36 cellular contexts compared by ENCODE assay signal in the genomic region with DNA sequence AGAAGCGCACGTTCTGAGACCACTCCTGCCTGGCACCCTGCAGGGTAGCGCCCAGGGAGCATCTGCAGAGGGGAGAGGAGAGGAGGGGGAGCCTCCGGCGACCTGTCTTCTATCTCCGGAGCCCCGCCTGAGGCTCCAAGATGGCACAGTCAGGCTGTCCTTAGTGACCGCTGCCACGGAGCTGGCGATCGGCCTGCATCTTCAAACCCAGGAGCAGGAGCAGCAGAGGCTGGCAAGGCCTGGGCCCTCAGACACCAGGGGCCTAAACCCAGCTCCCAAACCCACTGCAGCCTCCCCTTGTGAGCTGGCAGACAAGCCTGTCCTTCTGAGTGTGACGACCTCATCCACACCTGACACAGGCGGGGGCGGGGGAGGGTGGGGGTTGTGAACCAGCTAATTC. TPM values are rescaled to one million over a fixed set of nuclear protein-coding genes. Genes with fewer than 3 reads are reported as not detected.
"Had no signal": no experiment of that assay in that cellular context is flagged by ENCODE, and none has a peak within 500 bp of the region (broad histone marks: within the 10 kb centered on the region; RNA-seq: fewer than 3 reads in every experiment).

No MANE protein-coding gene starts in this region.

- H3K4me3 ChIP-seq: adrenal gland, body of pancreas, cardiac muscle cell, coronary artery, dorsolateral prefrontal cortex, esophagus muscularis mucosa, gastrocnemius medialis, heart left ventricle had no signal

- H3K36me3 ChIP-seq: cardiac muscle cell had no signal

- H3K27me3 Mint-ChIP-seq: activated CD4-positive, alpha-beta memory T cell treated with anti-CD3 and anti-CD28 coated beads for 36 hours; activated CD4-positive, alpha-beta T cell treated with anti-CD3 and anti-CD28 coated beads for 36 hours; activated CD4-positive, alpha-beta T cell treated with anti-CD3 and anti-CD28 coated beads, Interleukin-2, amount 10 ng/mL, durations not matched to agents 24 days and 14 days; activated CD8-positive, alpha-beta memory T cell treated with anti-CD3 and anti-CD28 coated beads, Interleukin-2, amount 10 ng/mL, durations not matched to agents 7 days and 5 days; activated naive CD4-positive, alpha-beta T cell treated with anti-CD3 and anti-CD28 coated beads, Interleukin-2, amount 50 U/mL, for 24 hours; activated naive CD8-positive, alpha-beta T cell treated with anti-CD3 and anti-CD28 coated beads for 36 hours; activated naive CD8-positive, alpha-beta T cell treated with anti-CD3 and anti-CD28 coated beads, Interleukin-2, amount 50 U/mL, for 24 hours; central memory CD8-positive, alpha-beta T cell; dendritic cell treated with granulocyte-macrophage colony-stimulating factor and Interleukin-4, amounts not matched to agents 40 ng/mL and 50 ng/mL, for 4 days had no signal

- H3K4me1 ChIP-seq: adrenal gland, body of pancreas, foreskin keratinocyte, gastrocnemius medialis had no signal

- H3K27me3 ChIP-seq: adrenal gland, body of pancreas, cardiac muscle cell, dorsolateral prefrontal cortex, esophagus muscularis mucosa, foreskin keratinocyte, gastrocnemius medialis, heart left ventricle had no signal

- H3K27ac ChIP-seq: adrenal gland, body of pancreas, coronary artery, esophagus muscularis mucosa, foreskin keratinocyte, gastrocnemius medialis, heart left ventricle had no signal

- H3K9me3 ChIP-seq: adrenal gland, body of pancreas, esophagus muscularis mucosa, gastrocnemius medialis, heart left ventricle had no signal

- ATAC-seq: activated CD4-positive, alpha-beta T cell treated with anti-CD3 and anti-CD28 coated beads for 36 hours; activated CD8-positive, alpha-beta memory T cell treated with anti-CD3 and anti-CD28 coated beads, Interleukin-2, amount 10 ng/mL, durations not matched to agents 7 days and 5 days; activated CD8-positive, alpha-beta T cell treated with anti-CD3 and anti-CD28 coated beads, Interleukin-2, amount 10 ng/mL, durations not matched to agents 7 days and 5 days; activated naive CD8-positive, alpha-beta T cell treated with anti-CD3 and anti-CD28 coated beads, Interleukin-2, amount 50 U/mL, for 24 hours; body of pancreas; foreskin keratinocyte; gastrocnemius medialis; heart left ventricle had no signal

- H3K4me3 Mint-ChIP-seq: activated CD4-positive, alpha-beta memory T cell treated with anti-CD3 and anti-CD28 coated beads for 36 hours; activated CD4-positive, alpha-beta T cell treated with anti-CD3 and anti-CD28 coated beads for 36 hours; activated CD4-positive, alpha-beta T cell treated with anti-CD3 and anti-CD28 coated beads, Interleukin-2, amount 10 ng/mL, durations not matched to agents 24 days and 14 days; activated CD8-positive, alpha-beta memory T cell treated with anti-CD3 and anti-CD28 coated beads, Interleukin-2, amount 10 ng/mL, durations not matched to agents 7 days and 5 days; activated CD8-positive, alpha-beta T cell treated with anti-CD3 and anti-CD28 coated beads, Interleukin-2, amount 10 ng/mL, durations not matched to agents 7 days and 5 days; activated naive CD4-positive, alpha-beta T cell treated with anti-CD3 and anti-CD28 coated beads for 36 hours; activated naive CD4-positive, alpha-beta T cell treated with anti-CD3 and anti-CD28 coated beads, Interleukin-2, amount 50 U/mL, for 24 hours; activated naive CD8-positive, alpha-beta T cell treated with anti-CD3 and anti-CD28 coated beads for 36 hours; activated naive CD8-positive, alpha-beta T cell treated with anti-CD3 and anti-CD28 coated beads, Interleukin-2, amount 50 U/mL, for 24 hours; activated T-helper 1 cell treated with anti-CD3 and anti-CD28 coated beads, Interleukin-12 subunit alpha, Interleukin-12 subunit beta, Interleukin-2, Interleukin-4 antibody, amounts not matched to agents 30 ng/mL and 10 ng/mL and 1 ng/mL, durations not matched to agents 14 hours and 24 hours and 36 hours; central memory CD8-positive, alpha-beta T cell; dendritic cell treated with granulocyte-macrophage colony-stimulating factor and Interleukin-4, amounts not matched to agents 40 ng/mL and 50 ng/mL, for 4 days; endodermal cell had no signal

- H3K4me1 Mint-ChIP-seq: activated CD4-positive, alpha-beta T cell treated with anti-CD3 and anti-CD28 coated beads for 36 hours; activated CD4-positive, alpha-beta T cell treated with anti-CD3 and anti-CD28 coated beads, Interleukin-2, amount 10 ng/mL, durations not matched to agents 24 days and 14 days; activated CD8-positive, alpha-beta memory T cell treated with anti-CD3 and anti-CD28 coated beads, Interleukin-2, amount 10 ng/mL, durations not matched to agents 7 days and 5 days; activated naive CD4-positive, alpha-beta T cell treated with anti-CD3 and anti-CD28 coated beads, Interleukin-2, amount 50 U/mL, for 24 hours; activated naive CD8-positive, alpha-beta T cell treated with anti-CD3 and anti-CD28 coated beads for 36 hours; activated naive CD8-positive, alpha-beta T cell treated with anti-CD3 and anti-CD28 coated beads, Interleukin-2, amount 50 U/mL, for 24 hours had no signal

- H3K9me3 Mint-ChIP-seq: activated CD4-positive, alpha-beta memory T cell treated with anti-CD3 and anti-CD28 coated beads for 36 hours; activated CD4-positive, alpha-beta T cell treated with anti-CD3 and anti-CD28 coated beads, Interleukin-2, amount 10 ng/mL, durations not matched to agents 24 days and 14 days; activated naive CD4-positive, alpha-beta T cell treated with anti-CD3 and anti-CD28 coated beads for 36 hours; activated naive CD4-positive, alpha-beta T cell treated with anti-CD3 and anti-CD28 coated beads, Interleukin-2, amount 50 U/mL, for 24 hours; activated naive CD8-positive, alpha-beta T cell treated with anti-CD3 and anti-CD28 coated beads for 36 hours; activated naive CD8-positive, alpha-beta T cell treated with anti-CD3 and anti-CD28 coated beads, Interleukin-2, amount 50 U/mL, for 24 hours; activated T-helper 1 cell treated with anti-CD3 and anti-CD28 coated beads, Interleukin-12 subunit alpha, Interleukin-12 subunit beta, Interleukin-2, Interleukin-4 antibody, amounts not matched to agents 30 ng/mL and 10 ng/mL and 1 ng/mL, durations not matched to agents 14 hours and 24 hours and 36 hours; activated T-helper 2 cell treated with anti-CD3 and anti-CD28 coated beads, Interferon-gamma antibody, Interleukin-2, Interleukin-4, amounts not matched to agents 10 μg/mL and 5 μg/mL and 100 μg/mL, durations not matched to agents 14 hours and 24 hours and 36 hours; central memory CD8-positive, alpha-beta T cell; dendritic cell treated with granulocyte-macrophage colony-stimulating factor and Interleukin-4, amounts not matched to agents 40 ng/mL and 50 ng/mL, for 4 days; endodermal cell had no signal

- H3K27ac Mint-ChIP-seq: activated CD4-positive, alpha-beta memory T cell treated with anti-CD3 and anti-CD28 coated beads for 36 hours; activated CD4-positive, alpha-beta T cell treated with anti-CD3 and anti-CD28 coated beads for 36 hours; activated CD4-positive, alpha-beta T cell treated with anti-CD3 and anti-CD28 coated beads, Interleukin-2, amount 10 ng/mL, durations not matched to agents 24 days and 14 days; activated CD8-positive, alpha-beta memory T cell treated with anti-CD3 and anti-CD28 coated beads, Interleukin-2, amount 10 ng/mL, durations not matched to agents 7 days and 5 days; activated CD8-positive, alpha-beta T cell treated with anti-CD3 and anti-CD28 coated beads, Interleukin-2, amount 10 ng/mL, durations not matched to agents 7 days and 5 days; activated naive CD4-positive, alpha-beta T cell treated with anti-CD3 and anti-CD28 coated beads for 36 hours; activated naive CD4-positive, alpha-beta T cell treated with anti-CD3 and anti-CD28 coated beads, Interleukin-2, amount 50 U/mL, for 24 hours; activated naive CD8-positive, alpha-beta T cell treated with anti-CD3 and anti-CD28 coated beads for 36 hours; activated naive CD8-positive, alpha-beta T cell treated with anti-CD3 and anti-CD28 coated beads, Interleukin-2, amount 50 U/mL, for 24 hours; activated T-helper 1 cell treated with anti-CD3 and anti-CD28 coated beads, Interleukin-12 subunit alpha, Interleukin-12 subunit beta, Interleukin-2, Interleukin-4 antibody, amounts not matched to agents 30 ng/mL and 10 ng/mL and 1 ng/mL, durations not matched to agents 14 hours and 24 hours and 36 hours; activated T-helper 2 cell treated with anti-CD3 and anti-CD28 coated beads, Interferon-gamma antibody, Interleukin-2, Interleukin-4, amounts not matched to agents 10 μg/mL and 5 μg/mL and 100 μg/mL, durations not matched to agents 14 hours and 24 hours and 36 hours; dendritic cell treated with granulocyte-macrophage colony-stimulating factor and Interleukin-4, amounts not matched to agents 40 ng/mL and 50 ng/mL, for 4 days; endodermal cell had no signal

- DNase-seq: activated CD4-positive, alpha-beta memory T cell treated with anti-CD3 and anti-CD28 coated beads for 36 hours; activated CD4-positive, alpha-beta T cell treated with anti-CD3 and anti-CD28 coated beads for 36 hours; activated CD4-positive, alpha-beta T cell treated with anti-CD3 and anti-CD28 coated beads, Interleukin-2, amount 10 ng/mL, durations not matched to agents 24 days and 14 days; activated CD4-positive, CD25-positive, alpha-beta regulatory T cell; activated CD4-positive, CD25-positive, alpha-beta regulatory T cell treated with anti-CD3 and anti-CD28 coated beads, Interleukin-2, amount 50 U/mL, for 72 hours; activated CD8-positive, alpha-beta memory T cell treated with anti-CD3 and anti-CD28 coated beads, Interleukin-2, amount 10 ng/mL, durations not matched to agents 7 days and 5 days; activated CD8-positive, alpha-beta memory T cell treated with anti-CD3 and anti-CD28 coated beads, Interleukin-2, amount 50 U/mL, for 4 hours; activated CD8-positive, alpha-beta T cell treated with anti-CD3 and anti-CD28 coated beads, Interleukin-2, amount 10 ng/mL, durations not matched to agents 7 days and 5 days; activated effector memory CD4-positive, alpha-beta T cell treated with anti-CD3 and anti-CD28 coated beads, Interleukin-2, amount 50 U/mL, for 16 hours; activated naive CD4-positive, alpha-beta T cell treated with anti-CD3 and anti-CD28 coated beads for 36 hours; activated naive CD8-positive, alpha-beta T cell treated with anti-CD3 and anti-CD28 coated beads for 36 hours; activated naive CD8-positive, alpha-beta T cell treated with anti-CD3 and anti-CD28 coated beads, Interleukin-2, amount 50 U/mL, for 24 hours; activated T-cell treated with anti-CD3 and anti-CD28 coated beads, Interleukin-2, amount 50 U/mL, for 1 hour; activated T-cell treated with anti-CD3 and anti-CD28 coated beads, Interleukin-2, amount 50 U/mL, for 48 hours; adrenal gland; amygdala; aorta; body of pancreas; dorsolateral prefrontal cortex; effector memory CD4-positive, alpha-beta T cell; endodermal cell; erythroblast; foreskin keratinocyte; gastrocnemius medialis; T-helper 2 cell had no signal

- H3K36me3 Mint-ChIP-seq: activated CD8-positive, alpha-beta memory T cell treated with anti-CD3 and anti-CD28 coated beads, Interleukin-2, amount 10 ng/mL, durations not matched to agents 7 days and 5 days had no signal

RNA-seq across cellular contexts. Expression of gene MUC5B, which starts 51.6 kb away (rescaled TPM):
- total RNA-seq: activated CD4-positive, alpha-beta memory T cell treated with anti-CD3 and anti-CD28 coated beads for 36 hours; activated CD4-positive, alpha-beta T cell treated with anti-CD3 and anti-CD28 coated beads for 36 hours; activated CD4-positive, alpha-beta T cell treated with anti-CD3 and anti-CD28 coated beads, Interleukin-2, amount 10 ng/mL, durations not matched to agents 24 days and 14 days; activated CD8-positive, alpha-beta memory T cell treated with anti-CD3 and anti-CD28 coated beads for 36 hours; activated CD8-positive, alpha-beta memory T cell treated with anti-CD3 and anti-CD28 coated beads, Interleukin-2, amount 10 ng/mL, durations not matched to agents 7 days and 5 days; activated CD8-positive, alpha-beta T cell treated with anti-CD3 and anti-CD28 coated beads, Interleukin-2, amount 10 ng/mL, durations not matched to agents 7 days and 5 days; activated naive CD4-positive, alpha-beta T cell treated with anti-CD3 and anti-CD28 coated beads for 36 hours; activated naive CD8-positive, alpha-beta T cell treated with anti-CD3 and anti-CD28 coated beads for 36 hours; activated T-helper 1 cell treated with anti-CD3 and anti-CD28 coated beads, Interleukin-12 subunit alpha, Interleukin-12 subunit beta, Interleukin-2, Interleukin-4 antibody, amounts not matched to agents 30 ng/mL and 10 ng/mL and 1 ng/mL, durations not matched to agents 14 hours and 24 hours and 36 hours; activated T-helper 2 cell treated with anti-CD3 and anti-CD28 coated beads, Interferon-gamma antibody, Interleukin-2, Interleukin-4, amounts not matched to agents 10 μg/mL and 5 μg/mL and 100 μg/mL, durations not matched to agents 14 hours and 24 hours and 36 hours; aorta; cardiac muscle cell; endodermal cell; foreskin keratinocyte; heart left ventricle; T-helper 1 cell treated with Interleukin-12 subunit alpha and Interleukin-12 subunit beta and Interleukin-4 antibody, amounts not matched to agents 30 ng/mL and 1 ng/mL, for 36 hours had no signal
- polyA plus RNA-seq: cardiac muscle cell, foreskin keratinocyte had no signal
